Comparison of ENCODE assay signal across 28 cellular contexts in genomic region chrX:154695913-154696312, GRCh38. TPM values are rescaled to one million over a fixed set of nuclear protein-coding genes. Genes with fewer than 3 reads are reported as not detected.
DNase-seq lines count a peak whose midpoint lies in the region; ATAC-seq and TF ChIP-seq lines count a peak whose summit lies in the region.
"Had no signal": no experiment of that assay in that cellular context is flagged by ENCODE, and none has a peak within 500 bp of the region (broad histone marks: within the 10 kb centered on the region; RNA-seq: fewer than 3 reads in every experiment).

No MANE protein-coding gene starts in this region.

- H3K27ac Mint-ChIP-seq in natural killer cell treated with Interleukin-12 subunit alpha and Interleukin-12 subunit beta and Interleukin-15 and Interleukin-18, amount 100 ng/mL, for 72 hours, result peak overlapping the region; percentile 76 to 89
- H3K27ac Mint-ChIP-seq: endodermal cell, GM23338 had no signal

- no peaks in the 10 kb centered on the region for H3K27me3 Mint-ChIP-seq in natural killer cell treated with Interleukin-12 subunit alpha and Interleukin-12 subunit beta and Interleukin-15 and Interleukin-18, amount 100 ng/mL, for 72 hours

- no peak overlapping the region for H3K4me3 Mint-ChIP-seq in natural killer cell treated with Interleukin-12 subunit alpha and Interleukin-12 subunit beta and Interleukin-15 and Interleukin-18, amount 100 ng/mL, for 72 hours
- H3K4me3 Mint-ChIP-seq: endodermal cell, GM23338 had no signal

- DNase-seq in Karpas-422 (no peak), fibroblast of mammary gland (ENCODE audit: low read depth) (peak; percentile 74), NCI-H510A (lab: John Stamatoyannopoulos, UW) (no peak), NCI-H2171 treated with DMSO at 0.1 percent for 48 hours (lab: John Stamatoyannopoulos, UW) (no peak)
- no peak for DNase-seq in natural killer cell treated with Interleukin-12 subunit alpha and Interleukin-12 subunit beta and Interleukin-15 and Interleukin-18, amount 100 ng/mL, for 72 hours (ENCODE audit: low spot score)
- DNase-seq: activated CD8-positive, alpha-beta memory T cell treated with anti-CD3 and anti-CD28 coated beads, Interleukin-2, amount 50 U/mL, for 4 hours; activated gamma-delta T cell; AML-193; DMS53; endodermal cell; GF-D8; left lung; NCI-H1436; NCI-H524; NK-92 treated with Interleukin-12 subunit alpha and Interleukin-12 subunit beta, amount 100 ng/mL, for 24 hours; spleen; stimulated activated CD4-positive, alpha-beta T cell treated with anti-CD3 and anti-CD28 coated beads, Interleukin-4, amount 100 ng/mL, for 24 hours; stimulated activated naive CD8-positive, alpha-beta T cell treated with anti-CD3 and anti-CD28 coated beads, Interleukin-15, Interleukin-2, amounts not matched to agents 100 U/mL and 50 U/mL, for 24 hours; tibial artery had no signal

- H2AFZ ChIP-seq in Karpas-422 (ENCODE audit: low read length), result no peak overlapping the region
- H2AFZ ChIP-seq: GM23338 had no signal

- H3K36me3 ChIP-seq in BLaER1, result peaks cover 16% of the 10 kb centered on the region
- no peaks in the 10 kb centered on the region for H3K36me3 ChIP-seq in Karpas-422 (ENCODE audit: insufficient read depth, low read length)

- H3K4me1 Mint-ChIP-seq in natural killer cell treated with Interleukin-12 subunit alpha and Interleukin-12 subunit beta and Interleukin-15 and Interleukin-18, amount 100 ng/mL, for 72 hours (ENCODE audit: low read depth in 2 of 2), result peaks cover 22 to 28% of the 10 kb centered on the region in 2 donors
- H3K4me1 Mint-ChIP-seq: endodermal cell had no signal

- H3K9me3 ChIP-seq in BLaER1 (peaks cover 13% of the 10 kb centered on the region; the same call in 1 of the 2 replicates), Karpas-422 (ENCODE audit: low read length) (no peaks in the 10 kb centered on the region)
- H3K9me3 ChIP-seq: left lung, spleen, tibial artery had no signal

- H3K9me3 Mint-ChIP-seq in natural killer cell treated with Interleukin-12 subunit alpha and Interleukin-12 subunit beta and Interleukin-15 and Interleukin-18, amount 100 ng/mL, for 72 hours, result no peaks in the 10 kb centered on the region
- H3K9me3 Mint-ChIP-seq: GM23338 had no signal

- H3K9me2 ChIP-seq in Karpas-422 (replicated peaks; ENCODE audit: insufficient read depth, low read length), result no peaks in the 10 kb centered on the region

- TF ChIP-seq CTCF in fibroblast of mammary gland (conservative IDR thresholded peaks at IDR 0.05; ENCODE audit: control insufficient read depth, insufficient read depth, low read depth, low read length), result no peak

- H3K4me3 ChIP-seq in BLaER1 (no peak overlapping the region), Karpas-422 (ENCODE audit: low read length) (no peak overlapping the region), fibroblast of mammary gland (ENCODE audit: control insufficient read depth, low read depth, low read length) (no peak overlapping the region)
- H3K4me3 ChIP-seq: coronary artery, GM23338, left lung, spleen, tibial artery had no signal

- H3K27ac ChIP-seq in BLaER1 (peak overlapping the region; percentile 68), Karpas-422 (ENCODE audit: low read length) (peak overlapping the region; percentile 80; the same call in 1 of the 2 replicates)
- H3K27ac ChIP-seq: coronary artery, left lung, spleen, tibial artery had no signal

- peak overlapping the region; percentile 30; the same call in 1 of the 2 replicates for H3K9ac ChIP-seq in BLaER1
- no peak overlapping the region for H3K9ac ChIP-seq in Karpas-422 (ENCODE audit: low read length)

- ATAC-seq in natural killer cell treated with Interleukin-12 subunit alpha and Interleukin-12 subunit beta and Interleukin-15 and Interleukin-18, amount 100 ng/mL, for 72 hours, result no peak
- no peak for ATAC-seq in GM19463 (IDR thresholded peaks at IDR 0.05; ENCODE audit: unreplicated experiment)
- ATAC-seq in GM19035 (IDR thresholded peaks at IDR 0.05; ENCODE audit: unreplicated experiment), result no peak
- ATAC-seq: GM23338 had no signal

- H3K79me2 ChIP-seq in Karpas-422 (ENCODE audit: low read length), result no peaks in the 10 kb centered on the region

- H3K36me3 Mint-ChIP-seq in natural killer cell treated with Interleukin-12 subunit alpha and Interleukin-12 subunit beta and Interleukin-15 and Interleukin-18, amount 100 ng/mL, for 72 hours, result peaks cover 28% of the 10 kb centered on the region
- H3K36me3 Mint-ChIP-seq: brain had no signal

- H3K4me1 ChIP-seq in BLaER1 (peaks cover 54% of the 10 kb centered on the region), Karpas-422 (ENCODE audit: low read length) (peaks cover 31% of the 10 kb centered on the region)
- H3K4me1 ChIP-seq: left lung, tibial artery had no signal

- peak overlapping the region; percentile 68 for H3K4me2 ChIP-seq in BLaER1
- H3K4me2 ChIP-seq in Karpas-422 (ENCODE audit: low read depth, low read length, poor library complexity, severe bottlenecking), result peak overlapping the region; percentile 52
- H3K4me2 ChIP-seq: GM23338 had no signal

- H4K20me1 ChIP-seq in BLaER1 (no peaks in the 10 kb centered on the region), Karpas-422 (ENCODE audit: insufficient read depth, low read depth, low read length) (no peaks in the 10 kb centered on the region)

- H3K27me3 ChIP-seq in BLaER1, result peaks cover 54% of the 10 kb centered on the region
- H3K27me3 ChIP-seq in Karpas-422 (ENCODE audit: low read length), result no peaks in the 10 kb centered on the region
- H3K27me3 ChIP-seq: left lung, spleen, tibial artery had no signal

RNA-seq across cellular contexts. Expression of gene CTAG2, which starts 42.5 kb away (rescaled TPM):
- total RNA-seq in Karpas-422 (2014; rRNA removed; shearing (Covaris generic); ENCODE audit: low replicate concordance), result 15.5 TPM in 1 of 2 replicates, not detected in the other
- total RNA-seq in natural killer cell treated with Interleukin-12 subunit alpha and Interleukin-12 subunit beta and Interleukin-15 and Interleukin-18, amount 100 ng/mL, for 72 hours, result not detected
- total RNA-seq: endodermal cell, fibroblast of lung, left lung, mononuclear cell, pulmonary artery endothelial cell had no signal

RNA-seq across cellular contexts. Expression of gene GAB3, which starts 55.0 kb away (rescaled TPM):
- total RNA-seq in Karpas-422 (2014; rRNA removed; shearing (Covaris generic); ENCODE audit: low replicate concordance), result 3.5 and 26.2 TPM in 2 replicates
- total RNA-seq in natural killer cell treated with Interleukin-12 subunit alpha and Interleukin-12 subunit beta and Interleukin-15 and Interleukin-18, amount 100 ng/mL, for 72 hours, result 10 to 100 TPM; 20.3 to 28.3 TPM
